ENCODE assay signal across 8 cellular contexts in genomic region chr18:36284671-36285295, GRCh38. TPM values are rescaled to one million over a fixed set of nuclear protein-coding genes. Genes with fewer than 3 reads are reported as not detected.
DNase-seq lines count a peak whose midpoint lies in the region; ATAC-seq and TF ChIP-seq lines count a peak whose summit lies in the region.

No MANE protein-coding gene starts in this region.

- H3K4me3 ChIP-seq in AG04450 (ENCODE audit: low read depth, low read length) = no peak overlapping the region
- H3K4me3 ChIP-seq in GM06990 (replicated peaks; ENCODE audit: low read depth, low read length) = no peak overlapping the region
- no peak overlapping the region for H3K4me3 ChIP-seq in tibial artery

- ATAC-seq in HG02840 (IDR thresholded peaks at IDR 0.05; ENCODE audit: low FRiP score, unreplicated experiment) = no peak

- TF ChIP-seq CTCF in AG04450 (IDR thresholded peaks at IDR 0.05; ENCODE audit: low read depth, low read length) (peak; percentile 91), GM06990 (IDR thresholded peaks at IDR 0.05; ENCODE audit: insufficient read depth, low read length, poor library complexity, severe bottlenecking) (peak; percentile 74), tibial artery (IDR thresholded peaks at IDR 0.05) (peak; percentile 92)

- H3K9me3 ChIP-seq in AG04450 (ENCODE audit: control insufficient read depth, insufficient read depth, low read length) = peaks cover 5% of the 10 kb centered on the region
- H3K9me3 ChIP-seq in tibial artery = peaks cover 0 to 6% (median 0%) of the 10 kb centered on the region in 3 donors

- intact Hi-C loops in tibial artery (cut with DNase I; ENCODE audit: low total_unique reads) = loop anchor here (2.0 to 5.0 kb wide), 2 partner anchors 188 to 267 kb away; no protein-coding TSS in a partner anchor

- POLR2A ChIA-PET in AG04450 (lab: Yijun Ruan, JAX) = no interaction called here

- DNase-seq in AG04450 (ENCODE audit: low read depth, low spot score) (peak; percentile 47), GM06990 (ENCODE audit: extremely low read depth, insufficient read length) (no peak), NCI-H1417 treated with DMSO at 0.1 percent for 48 hours (lab: John Stamatoyannopoulos, UW) (peak; percentile 39), T follicular helper cell (ENCODE audit: low read depth) (peak; percentile 27), dermis blood vessel endothelial cell (peak; percentile 81), medulla oblongata (ENCODE audit: extremely low spot score) (peak; percentile 91), tibial artery (peak in 1 of 2 donors; percentile 45)

- no peaks in the 10 kb centered on the region for H3K4me1 ChIP-seq in tibial artery

- no peak overlapping the region for H3K27ac ChIP-seq in AG04450 (ENCODE audit: low read depth, low read length)
- no peak overlapping the region for H3K27ac ChIP-seq in tibial artery

- H3K36me3 ChIP-seq in GM06990 (ENCODE audit: control insufficient read depth, insufficient read depth, low read length) = no peaks in the 10 kb centered on the region
- no peaks in the 10 kb centered on the region for H3K36me3 ChIP-seq in tibial artery

- H3K27me3 ChIP-seq in AG04450 (ENCODE audit: control insufficient read depth, insufficient read depth, low read length) = no peaks in the 10 kb centered on the region
- H3K27me3 ChIP-seq in GM06990 (replicated peaks; ENCODE audit: control insufficient read depth, insufficient read depth, low read length) = no peaks in the 10 kb centered on the region
- peaks cover 0 to 4% of the 10 kb centered on the region in 2 donors for H3K27me3 ChIP-seq in tibial artery

- CTCF ChIA-PET in AG04450 (lab: Charles Lee) = interaction anchor here (0.5 to 9.5 kb wide), 59 partner anchors 8 to 898 kb away, joined by 3 to 148 read pairs (median 4); no protein-coding TSS in a partner anchor

RNA-seq across cellular contexts. Expression of gene FHOD3, which starts 12.7 kb away (rescaled TPM):
- 41.1 and 50.3 TPM in 2 replicates for polyA plus RNA-seq in AG04450 (2011; rRNA removed)
- 51.0 and 58.7 TPM in 2 replicates for polyA minus RNA-seq in AG04450 (2011; rRNA and poly(A)+ RNA removed)
- total RNA-seq in dermis blood vessel endothelial cell = 0.14 and 0.34 TPM in 2 replicates
